In the genomic region with DNA sequence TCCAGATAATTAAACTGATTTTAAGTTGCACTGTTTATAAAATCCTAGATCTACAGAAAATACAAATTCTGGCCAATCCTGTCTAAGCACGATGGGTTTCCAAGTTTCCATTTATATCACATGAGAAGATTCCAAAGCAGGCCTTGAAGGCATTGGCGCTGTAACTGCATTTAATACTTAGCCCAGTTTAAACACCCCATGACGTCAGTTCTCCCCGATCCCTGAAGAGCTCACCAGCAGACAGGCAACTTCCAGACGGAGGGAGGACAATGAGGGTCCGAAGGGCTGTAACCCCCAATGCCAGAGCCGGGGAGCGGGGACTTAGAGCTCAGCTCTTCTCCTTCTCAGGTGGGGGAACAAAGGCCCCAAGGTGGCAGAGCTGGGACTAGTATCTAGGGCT, we compare ENCODE assay signal across 14 cellular contexts.
DNase-seq lines count a peak whose midpoint lies in the region; ATAC-seq and TF ChIP-seq lines count a peak whose summit lies in the region.
"Had no signal": no experiment of that assay in that cellular context is flagged by ENCODE, and none has a peak within 500 bp of the region (broad histone marks: within the 10 kb centered on the region; RNA-seq: fewer than 3 reads in every experiment).

No MANE protein-coding gene starts in this region.

- no peak overlapping the region for H3K4me3 Mint-ChIP-seq in CD8-positive, alpha-beta T cell
- H3K4me3 Mint-ChIP-seq: CD14-positive monocyte had no signal

- H3K36me3 ChIP-seq in CD8-positive, alpha-beta T cell (ENCODE audit: insufficient read depth, low read length), result no peaks in the 10 kb centered on the region
- no peaks in the 10 kb centered on the region for H3K36me3 ChIP-seq in SJSA1
- no peaks in the 10 kb centered on the region for H3K36me3 ChIP-seq in gastroesophageal sphincter
- no peaks in the 10 kb centered on the region for H3K36me3 ChIP-seq in sigmoid colon

- CTCF ChIA-PET in CD8-positive, alpha-beta T cell (lab: Charles Lee), result no interaction called here

- H3K9me3 Mint-ChIP-seq in CD8-positive, alpha-beta T cell, result no peaks in the 10 kb centered on the region
- H3K9me3 Mint-ChIP-seq: CD14-positive monocyte; stimulated activated naive B cell treated with anti-CD40 and anti-IgM and Interleukin-4, amounts not matched to agents 10 μg/mL and 1 μg/mL and 100 μg/mL, for 72 hours had no signal

- peak overlapping the region; percentile 83 for H3K27ac Mint-ChIP-seq in CD8-positive, alpha-beta T cell

- H3K4me3 ChIP-seq in CD8-positive, alpha-beta T cell (ENCODE audit: low read depth, low read length), result no peak overlapping the region
- H3K4me3 ChIP-seq in SJSA1 (no peak overlapping the region), gastroesophageal sphincter (no peak overlapping the region), sigmoid colon (no peak overlapping the region)

- H3K4me1 ChIP-seq in CD8-positive, alpha-beta T cell (ENCODE audit: insufficient read depth, low read length), result peaks cover 25% of the 10 kb centered on the region
- H3K4me1 ChIP-seq in SJSA1 (replicated peaks), result peaks cover 59% of the 10 kb centered on the region
- H3K4me1 ChIP-seq in gastroesophageal sphincter, result peaks cover 8 to 92% (median 30%) of the 10 kb centered on the region in 3 donors
- peaks cover 0 to 88% (median 81%) of the 10 kb centered on the region in 4 donors for H3K4me1 ChIP-seq in sigmoid colon

- no peak for DNase-seq in CD8-positive, alpha-beta T cell
- DNase-seq in SJSA1 (ENCODE audit: low read depth in 1 of 2, low spot score in 2 of 2) (no peak), sigmoid colon (peak; percentile 79)
- DNase-seq in stimulated activated CD4-positive, alpha-beta T cell treated with anti-CD3 and anti-CD28 coated beads, Interleukin-2, amount 100 ng/mL, for 48 hours, result no peak
- no peak for DNase-seq in stimulated activated CD4-positive, alpha-beta T cell treated with anti-CD3 and anti-CD28 coated beads, Interleukin-4, amount 100 ng/mL, for 4 hours
- DNase-seq: activated CD4-positive, CD25-positive, alpha-beta regulatory T cell treated with anti-CD3 and anti-CD28 coated beads, Interleukin-2, amount 50 U/mL, for 72 hours; activated gamma-delta T cell; hippocampal formation; NCI-H510A; stimulated activated naive B cell treated with anti-CD40 and anti-IgM and Interleukin-4, amounts not matched to agents 10 μg/mL and 1 μg/mL and 100 μg/mL, for 72 hours had no signal

- H3K36me3 Mint-ChIP-seq in CD8-positive, alpha-beta T cell, result peaks cover 4% of the 10 kb centered on the region

- no peak for TF ChIP-seq CTCF in CD8-positive, alpha-beta T cell (IDR thresholded peaks at IDR 0.05)
- no peak for TF ChIP-seq CTCF in gastroesophageal sphincter (IDR thresholded peaks at IDR 0.05)
- no peak for TF ChIP-seq CTCF in sigmoid colon (IDR thresholded peaks at IDR 0.05)

- no peak for TF ChIP-seq POLR2A in gastroesophageal sphincter (IDR thresholded peaks at IDR 0.05)
- TF ChIP-seq POLR2A in sigmoid colon (IDR thresholded peaks at IDR 0.05), result no peak

- intact Hi-C loops in CD8-positive, alpha-beta T cell (cut with DNase I, micrococcal nuclease), result no loop called here
- intact Hi-C loops in sigmoid colon (cut with DNase I), result loop anchor here (1.0 kb wide), 1 partner anchor 106 kb away; no protein-coding TSS in a partner anchor

- WGBS in gastroesophageal sphincter (ENCODE audit: low coverage in 1 of 2), 2 donors, result 25 to 47% methylated on average over 2 to 4 of the region's 8 CpGs
- WGBS in sigmoid colon, 2 donors, result 88% methylated on average over 8 of the region's 8 CpGs

- H3K4me1 Mint-ChIP-seq in CD8-positive, alpha-beta T cell (ENCODE audit: low read depth), result peaks cover 52% of the 10 kb centered on the region

- H3K27me3 Mint-ChIP-seq in CD8-positive, alpha-beta T cell (ENCODE audit: low read depth), result no peaks in the 10 kb centered on the region
- H3K27me3 Mint-ChIP-seq: stimulated activated naive B cell treated with anti-CD40 and anti-IgM and Interleukin-4, amounts not matched to agents 10 μg/mL and 1 μg/mL and 100 μg/mL, for 72 hours had no signal

- no peak for ATAC-seq in CD8-positive, alpha-beta T cell
- ATAC-seq in gastroesophageal sphincter, result no peak
- ATAC-seq in HG03354 (IDR thresholded peaks at IDR 0.05; ENCODE audit: poor library complexity, severe bottlenecking, unreplicated experiment), result no peak
- no peak for ATAC-seq in GM19324 (IDR thresholded peaks at IDR 0.05; ENCODE audit: low FRiP score, unreplicated experiment)
- ATAC-seq: stimulated activated naive B cell treated with anti-CD40 and anti-IgM and Interleukin-4, amounts not matched to agents 10 μg/mL and 1 μg/mL and 100 μg/mL, for 72 hours had no signal

- H3K27ac ChIP-seq in CD8-positive, alpha-beta T cell (ENCODE audit: low read depth, low read length), result no peak overlapping the region
- 0 out of 2 replicates have a peak overlapping the region, but pooled peaks have one; percentile 18 for H3K27ac ChIP-seq in SJSA1
- H3K27ac ChIP-seq in gastroesophageal sphincter, result peak overlapping the region; percentile 72 to 88 (median 86)
- H3K27ac ChIP-seq in sigmoid colon, result peak overlapping the region; percentile 80 to 94 (median 92)

- POLR2A ChIA-PET in CD8-positive, alpha-beta T cell (lab: Charles Lee), result no interaction called here

- TF ChIP-seq EP300 in gastroesophageal sphincter (IDR thresholded peaks at IDR 0.05), result no peak
- peak in 1 of 4 donors; percentile 38 for TF ChIP-seq EP300 in sigmoid colon (IDR thresholded peaks at IDR 0.05)

- no peaks in the 10 kb centered on the region for H3K9me3 ChIP-seq in CD8-positive, alpha-beta T cell (ENCODE audit: low read length)
- no peaks in the 10 kb centered on the region for H3K9me3 ChIP-seq in SJSA1 (replicated peaks)
- no peaks in the 10 kb centered on the region for H3K9me3 ChIP-seq in gastroesophageal sphincter
- H3K9me3 ChIP-seq in sigmoid colon, result no peaks in the 10 kb centered on the region

- no peaks in the 10 kb centered on the region for H3K27me3 ChIP-seq in CD8-positive, alpha-beta T cell (ENCODE audit: insufficient read depth, low read length)
- no peaks in the 10 kb centered on the region for H3K27me3 ChIP-seq in SJSA1 (replicated peaks)
- no peaks in the 10 kb centered on the region for H3K27me3 ChIP-seq in gastroesophageal sphincter
- H3K27me3 ChIP-seq in sigmoid colon, result no peaks in the 10 kb centered on the region
